Comparison of ENCODE assay signal across 1 cellular context in the genomic region with DNA sequence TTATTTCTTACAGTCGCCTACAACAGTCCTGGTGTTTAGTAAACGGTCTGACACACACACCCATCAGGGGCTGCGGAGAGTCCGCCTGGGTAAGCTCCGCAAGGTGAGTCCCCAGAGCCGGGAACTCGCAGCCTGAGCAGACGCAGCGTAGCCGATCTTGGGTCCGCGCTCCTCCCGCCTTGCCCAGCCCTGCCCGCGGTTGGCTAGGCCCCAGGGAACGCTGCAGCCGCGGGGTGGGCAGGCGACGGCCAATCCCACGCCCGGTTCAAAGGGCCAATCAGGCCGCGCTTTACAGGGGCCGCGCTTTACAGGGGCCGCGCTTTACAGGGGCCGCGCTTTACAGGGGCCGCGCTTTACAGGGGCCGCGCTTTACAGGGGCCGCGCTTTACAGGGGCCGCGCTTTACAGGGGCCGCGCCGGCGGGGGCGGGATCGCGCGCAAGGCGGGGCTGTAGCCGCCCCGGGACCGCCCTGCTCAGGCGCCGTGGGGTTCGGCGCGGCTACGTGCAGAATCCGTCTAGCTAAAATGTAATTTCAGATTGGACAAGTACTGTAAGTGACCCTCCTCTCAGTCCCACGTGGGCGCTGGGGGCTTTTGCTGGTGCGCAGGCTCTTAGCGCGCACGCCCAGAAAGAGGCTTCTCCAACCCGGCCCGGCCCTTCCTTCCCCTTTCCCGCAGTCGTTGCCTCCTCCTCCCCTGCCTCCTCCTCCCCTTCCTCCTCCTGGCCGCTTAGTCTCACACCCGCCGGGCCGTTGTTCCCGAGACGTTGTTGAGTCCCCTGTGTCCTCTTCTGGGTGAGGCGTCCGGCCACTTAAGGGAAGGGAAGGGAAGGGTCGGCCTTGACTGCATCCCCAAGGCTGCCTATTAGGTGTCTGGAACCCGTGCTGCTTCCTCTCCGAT.
TF ChIP-seq lines count a peak whose summit lies in the region.

A gene with protein sequence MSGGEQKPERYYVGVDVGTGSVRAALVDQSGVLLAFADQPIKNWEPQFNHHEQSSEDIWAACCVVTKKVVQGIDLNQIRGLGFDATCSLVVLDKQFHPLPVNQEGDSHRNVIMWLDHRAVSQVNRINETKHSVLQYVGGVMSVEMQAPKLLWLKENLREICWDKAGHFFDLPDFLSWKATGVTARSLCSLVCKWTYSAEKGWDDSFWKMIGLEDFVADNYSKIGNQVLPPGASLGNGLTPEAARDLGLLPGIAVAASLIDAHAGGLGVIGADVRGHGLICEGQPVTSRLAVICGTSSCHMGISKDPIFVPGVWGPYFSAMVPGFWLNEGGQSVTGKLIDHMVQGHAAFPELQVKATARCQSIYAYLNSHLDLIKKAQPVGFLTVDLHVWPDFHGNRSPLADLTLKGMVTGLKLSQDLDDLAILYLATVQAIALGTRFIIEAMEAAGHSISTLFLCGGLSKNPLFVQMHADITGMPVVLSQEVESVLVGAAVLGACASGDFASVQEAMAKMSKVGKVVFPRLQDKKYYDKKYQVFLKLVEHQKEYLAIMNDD (plus strand): TSS at position 737 of the 899 bp plus-strand sequence. CDS start 24,456 bp downstream, outside the sequence.

TF ChIP-seq in GM12878, 131 proteins besides CTCF, POLR2A, EP300 and RAD21 (continued from another document and continues in another):
- TF ChIP-seq, protein P1, sequence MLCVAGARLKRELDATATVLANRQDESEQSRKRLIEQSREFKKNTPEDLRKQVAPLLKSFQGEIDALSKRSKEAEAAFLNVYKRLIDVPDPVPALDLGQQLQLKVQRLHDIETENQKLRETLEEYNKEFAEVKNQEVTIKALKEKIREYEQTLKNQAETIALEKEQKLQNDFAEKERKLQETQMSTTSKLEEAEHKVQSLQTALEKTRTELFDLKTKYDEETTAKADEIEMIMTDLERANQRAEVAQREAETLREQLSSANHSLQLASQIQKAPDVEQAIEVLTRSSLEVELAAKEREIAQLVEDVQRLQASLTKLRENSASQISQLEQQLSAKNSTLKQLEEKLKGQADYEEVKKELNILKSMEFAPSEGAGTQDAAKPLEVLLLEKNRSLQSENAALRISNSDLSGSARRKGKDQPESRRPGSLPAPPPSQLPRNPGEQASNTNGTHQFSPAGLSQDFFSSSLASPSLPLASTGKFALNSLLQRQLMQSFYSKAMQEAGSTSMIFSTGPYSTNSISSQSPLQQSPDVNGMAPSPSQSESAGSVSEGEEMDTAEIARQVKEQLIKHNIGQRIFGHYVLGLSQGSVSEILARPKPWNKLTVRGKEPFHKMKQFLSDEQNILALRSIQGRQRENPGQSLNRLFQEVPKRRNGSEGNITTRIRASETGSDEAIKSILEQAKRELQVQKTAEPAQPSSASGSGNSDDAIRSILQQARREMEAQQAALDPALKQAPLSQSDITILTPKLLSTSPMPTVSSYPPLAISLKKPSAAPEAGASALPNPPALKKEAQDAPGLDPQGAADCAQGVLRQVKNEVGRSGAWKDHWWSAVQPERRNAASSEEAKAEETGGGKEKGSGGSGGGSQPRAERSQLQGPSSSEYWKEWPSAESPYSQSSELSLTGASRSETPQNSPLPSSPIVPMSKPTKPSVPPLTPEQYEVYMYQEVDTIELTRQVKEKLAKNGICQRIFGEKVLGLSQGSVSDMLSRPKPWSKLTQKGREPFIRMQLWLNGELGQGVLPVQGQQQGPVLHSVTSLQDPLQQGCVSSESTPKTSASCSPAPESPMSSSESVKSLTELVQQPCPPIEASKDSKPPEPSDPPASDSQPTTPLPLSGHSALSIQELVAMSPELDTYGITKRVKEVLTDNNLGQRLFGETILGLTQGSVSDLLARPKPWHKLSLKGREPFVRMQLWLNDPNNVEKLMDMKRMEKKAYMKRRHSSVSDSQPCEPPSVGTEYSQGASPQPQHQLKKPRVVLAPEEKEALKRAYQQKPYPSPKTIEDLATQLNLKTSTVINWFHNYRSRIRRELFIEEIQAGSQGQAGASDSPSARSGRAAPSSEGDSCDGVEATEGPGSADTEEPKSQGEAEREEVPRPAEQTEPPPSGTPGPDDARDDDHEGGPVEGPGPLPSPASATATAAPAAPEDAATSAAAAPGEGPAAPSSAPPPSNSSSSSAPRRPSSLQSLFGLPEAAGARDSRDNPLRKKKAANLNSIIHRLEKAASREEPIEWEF (IDR thresholded peaks at IDR 0.05; ENCODE audit: insufficient replicate concordance, low read depth, low read length): no peak
- no peak for TF ChIP-seq TARDBP (IDR thresholded peaks at IDR 0.05; ENCODE audit: borderline replicate concordance)
- no peak for TF ChIP-seq HDAC6 (IDR thresholded peaks at IDR 0.05; ENCODE audit: unreplicated experiment)
- TF ChIP-seq RELA (IDR thresholded peaks at IDR 0.05; ENCODE audit: borderline replicate concordance, partially characterized antibody): peak; percentile 60
- TF ChIP-seq, protein P2, sequence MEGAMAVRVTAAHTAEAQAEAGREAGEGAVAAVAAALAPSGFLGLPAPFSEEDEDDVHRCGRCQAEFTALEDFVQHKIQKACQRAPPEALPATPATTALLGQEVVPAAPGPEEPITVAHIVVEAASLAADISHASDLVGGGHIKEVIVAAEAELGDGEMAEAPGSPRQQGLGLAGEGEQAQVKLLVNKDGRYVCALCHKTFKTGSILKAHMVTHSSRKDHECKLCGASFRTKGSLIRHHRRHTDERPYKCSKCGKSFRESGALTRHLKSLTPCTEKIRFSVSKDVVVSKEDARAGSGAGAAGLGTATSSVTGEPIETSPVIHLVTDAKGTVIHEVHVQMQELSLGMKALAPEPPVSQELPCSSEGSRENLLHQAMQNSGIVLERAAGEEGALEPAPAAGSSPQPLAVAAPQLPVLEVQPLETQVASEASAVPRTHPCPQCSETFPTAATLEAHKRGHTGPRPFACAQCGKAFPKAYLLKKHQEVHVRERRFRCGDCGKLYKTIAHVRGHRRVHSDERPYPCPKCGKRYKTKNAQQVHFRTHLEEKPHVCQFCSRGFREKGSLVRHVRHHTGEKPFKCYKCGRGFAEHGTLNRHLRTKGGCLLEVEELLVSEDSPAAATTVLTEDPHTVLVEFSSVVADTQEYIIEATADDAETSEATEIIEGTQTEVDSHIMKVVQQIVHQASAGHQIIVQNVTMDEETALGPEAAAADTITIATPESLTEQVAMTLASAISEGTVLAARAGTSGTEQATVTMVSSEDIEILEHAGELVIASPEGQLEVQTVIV (IDR thresholded peaks at IDR 0.05; ENCODE audit: borderline replicate concordance, partially characterized antibody): no peak
- TF ChIP-seq CBX5 (IDR thresholded peaks at IDR 0.05; ENCODE audit: low read depth): no peak
- 0 out of 2 replicates have a peak, but pooled peaks have one; percentile 10 for TF ChIP-seq MTA2 (IDR thresholded peaks at IDR 0.05; ENCODE audit: low read depth)
- no peak for TF ChIP-seq ZBED1 (IDR thresholded peaks at IDR 0.05; ENCODE audit: borderline replicate concordance)
- no peak for TF ChIP-seq NFIC (IDR thresholded peaks at IDR 0.05; ENCODE audit: low read depth, low read length)
- TF ChIP-seq, protein P3, sequence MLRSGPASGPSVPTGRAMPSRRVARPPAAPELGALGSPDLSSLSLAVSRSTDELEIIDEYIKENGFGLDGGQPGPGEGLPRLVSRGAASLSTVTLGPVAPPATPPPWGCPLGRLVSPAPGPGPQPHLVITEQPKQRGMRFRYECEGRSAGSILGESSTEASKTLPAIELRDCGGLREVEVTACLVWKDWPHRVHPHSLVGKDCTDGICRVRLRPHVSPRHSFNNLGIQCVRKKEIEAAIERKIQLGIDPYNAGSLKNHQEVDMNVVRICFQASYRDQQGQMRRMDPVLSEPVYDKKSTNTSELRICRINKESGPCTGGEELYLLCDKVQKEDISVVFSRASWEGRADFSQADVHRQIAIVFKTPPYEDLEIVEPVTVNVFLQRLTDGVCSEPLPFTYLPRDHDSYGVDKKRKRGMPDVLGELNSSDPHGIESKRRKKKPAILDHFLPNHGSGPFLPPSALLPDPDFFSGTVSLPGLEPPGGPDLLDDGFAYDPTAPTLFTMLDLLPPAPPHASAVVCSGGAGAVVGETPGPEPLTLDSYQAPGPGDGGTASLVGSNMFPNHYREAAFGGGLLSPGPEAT (IDR thresholded peaks at IDR 0.05; ENCODE audit: low read depth): 0 out of 2 replicates have a peak, but pooled peaks have one; percentile 36
- TF ChIP-seq TAF1 (IDR thresholded peaks at IDR 0.05; ENCODE audit: borderline replicate concordance, low read depth, low read length): peak; percentile 68
- TF ChIP-seq FOXM1 (IDR thresholded peaks at IDR 0.05; ENCODE audit: low read depth, low read length): no peak
- no peak for TF ChIP-seq ZNF622 (IDR thresholded peaks at IDR 0.05)
- TF ChIP-seq KDM1A (IDR thresholded peaks at IDR 0.05; ENCODE audit: borderline replicate concordance): no peak
- TF ChIP-seq ESRRA (IDR thresholded peaks at IDR 0.05; ENCODE audit: low read length): no peak
- no peak for TF ChIP-seq SUZ12 (IDR thresholded peaks at IDR 0.05; ENCODE audit: unreplicated experiment)
- no peak for TF ChIP-seq WRNIP1 (IDR thresholded peaks at IDR 0.05; ENCODE audit: borderline replicate concordance, low read depth, low read length)
- no peak; the same call in 1 of the 2 replicates for TF ChIP-seq BACH1 (IDR thresholded peaks at IDR 0.05; ENCODE audit: borderline replicate concordance)
- no peak for TF ChIP-seq BMI1 (IDR thresholded peaks at IDR 0.05; ENCODE audit: borderline replicate concordance)
- peak; percentile 93 for TF ChIP-seq HDGF (IDR thresholded peaks at IDR 0.05)
- no peak; the same call in 1 of the 2 replicates for TF ChIP-seq ATF7 (IDR thresholded peaks at IDR 0.05; ENCODE audit: low read depth)
- TF ChIP-seq STAT3 (IDR thresholded peaks at IDR 0.05; ENCODE audit: low read depth, low read length): no peak
- TF ChIP-seq BCL11A (IDR thresholded peaks at IDR 0.05; ENCODE audit: low read depth, low read length): no peak
- no peak for TF ChIP-seq LARP7 (IDR thresholded peaks at IDR 0.05)
- TF ChIP-seq CBFB (IDR thresholded peaks at IDR 0.05; ENCODE audit: low read depth): no peak
- TF ChIP-seq FOS (IDR thresholded peaks at IDR 0.05; ENCODE audit: borderline replicate concordance, extremely low read depth, insufficient read length): no peak
- TF ChIP-seq SPI1 (IDR thresholded peaks at IDR 0.05; ENCODE audit: borderline replicate concordance, insufficient read depth, low read depth, low read length): no peak
- no peak for TF ChIP-seq KLF5 (IDR thresholded peaks at IDR 0.05; ENCODE audit: partially characterized antibody)
- TF ChIP-seq, protein P4, sequence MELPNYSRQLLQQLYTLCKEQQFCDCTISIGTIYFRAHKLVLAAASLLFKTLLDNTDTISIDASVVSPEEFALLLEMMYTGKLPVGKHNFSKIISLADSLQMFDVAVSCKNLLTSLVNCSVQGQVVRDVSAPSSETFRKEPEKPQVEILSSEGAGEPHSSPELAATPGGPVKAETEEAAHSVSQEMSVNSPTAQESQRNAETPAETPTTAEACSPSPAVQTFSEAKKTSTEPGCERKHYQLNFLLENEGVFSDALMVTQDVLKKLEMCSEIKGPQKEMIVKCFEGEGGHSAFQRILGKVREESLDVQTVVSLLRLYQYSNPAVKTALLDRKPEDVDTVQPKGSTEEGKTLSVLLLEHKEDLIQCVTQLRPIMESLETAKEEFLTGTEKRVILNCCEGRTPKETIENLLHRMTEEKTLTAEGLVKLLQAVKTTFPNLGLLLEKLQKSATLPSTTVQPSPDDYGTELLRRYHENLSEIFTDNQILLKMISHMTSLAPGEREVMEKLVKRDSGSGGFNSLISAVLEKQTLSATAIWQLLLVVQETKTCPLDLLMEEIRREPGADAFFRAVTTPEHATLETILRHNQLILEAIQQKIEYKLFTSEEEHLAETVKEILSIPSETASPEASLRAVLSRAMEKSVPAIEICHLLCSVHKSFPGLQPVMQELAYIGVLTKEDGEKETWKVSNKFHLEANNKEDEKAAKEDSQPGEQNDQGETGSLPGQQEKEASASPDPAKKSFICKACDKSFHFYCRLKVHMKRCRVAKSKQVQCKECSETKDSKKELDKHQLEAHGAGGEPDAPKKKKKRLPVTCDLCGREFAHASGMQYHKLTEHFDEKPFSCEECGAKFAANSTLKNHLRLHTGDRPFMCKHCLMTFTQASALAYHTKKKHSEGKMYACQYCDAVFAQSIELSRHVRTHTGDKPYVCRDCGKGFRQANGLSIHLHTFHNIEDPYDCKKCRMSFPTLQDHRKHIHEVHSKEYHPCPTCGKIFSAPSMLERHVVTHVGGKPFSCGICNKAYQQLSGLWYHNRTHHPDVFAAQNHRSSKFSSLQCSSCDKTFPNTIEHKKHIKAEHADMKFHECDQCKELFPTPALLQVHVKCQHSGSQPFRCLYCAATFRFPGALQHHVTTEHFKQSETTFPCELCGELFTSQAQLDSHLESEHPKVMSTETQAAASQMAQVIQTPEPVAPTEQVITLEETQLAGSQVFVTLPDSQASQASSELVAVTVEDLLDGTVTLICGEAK (IDR thresholded peaks at IDR 0.05; ENCODE audit: borderline replicate concordance): no peak
- no peak for TF ChIP-seq MEF2A (IDR thresholded peaks at IDR 0.05; ENCODE audit: insufficient read depth, low read depth, low read length)
- TF ChIP-seq CHD4 (IDR thresholded peaks at IDR 0.05): no peak
- TF ChIP-seq, protein P5, sequence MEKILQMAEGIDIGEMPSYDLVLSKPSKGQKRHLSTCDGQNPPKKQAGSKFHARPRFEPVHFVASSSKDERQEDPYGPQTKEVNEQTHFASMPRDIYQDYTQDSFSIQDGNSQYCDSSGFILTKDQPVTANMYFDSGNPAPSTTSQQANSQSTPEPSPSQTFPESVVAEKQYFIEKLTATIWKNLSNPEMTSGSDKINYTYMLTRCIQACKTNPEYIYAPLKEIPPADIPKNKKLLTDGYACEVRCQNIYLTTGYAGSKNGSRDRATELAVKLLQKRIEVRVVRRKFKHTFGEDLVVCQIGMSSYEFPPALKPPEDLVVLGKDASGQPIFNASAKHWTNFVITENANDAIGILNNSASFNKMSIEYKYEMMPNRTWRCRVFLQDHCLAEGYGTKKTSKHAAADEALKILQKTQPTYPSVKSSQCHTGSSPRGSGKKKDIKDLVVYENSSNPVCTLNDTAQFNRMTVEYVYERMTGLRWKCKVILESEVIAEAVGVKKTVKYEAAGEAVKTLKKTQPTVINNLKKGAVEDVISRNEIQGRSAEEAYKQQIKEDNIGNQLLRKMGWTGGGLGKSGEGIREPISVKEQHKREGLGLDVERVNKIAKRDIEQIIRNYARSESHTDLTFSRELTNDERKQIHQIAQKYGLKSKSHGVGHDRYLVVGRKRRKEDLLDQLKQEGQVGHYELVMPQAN (conservative IDR thresholded peaks at IDR 0.05): peak; percentile 40; the same call in 1 of the 2 replicates
- peak; percentile 43; the same call in 1 of the 2 replicates for TF ChIP-seq RUNX3 (IDR thresholded peaks at IDR 0.05; ENCODE audit: low read length)
- TF ChIP-seq, protein P6, sequence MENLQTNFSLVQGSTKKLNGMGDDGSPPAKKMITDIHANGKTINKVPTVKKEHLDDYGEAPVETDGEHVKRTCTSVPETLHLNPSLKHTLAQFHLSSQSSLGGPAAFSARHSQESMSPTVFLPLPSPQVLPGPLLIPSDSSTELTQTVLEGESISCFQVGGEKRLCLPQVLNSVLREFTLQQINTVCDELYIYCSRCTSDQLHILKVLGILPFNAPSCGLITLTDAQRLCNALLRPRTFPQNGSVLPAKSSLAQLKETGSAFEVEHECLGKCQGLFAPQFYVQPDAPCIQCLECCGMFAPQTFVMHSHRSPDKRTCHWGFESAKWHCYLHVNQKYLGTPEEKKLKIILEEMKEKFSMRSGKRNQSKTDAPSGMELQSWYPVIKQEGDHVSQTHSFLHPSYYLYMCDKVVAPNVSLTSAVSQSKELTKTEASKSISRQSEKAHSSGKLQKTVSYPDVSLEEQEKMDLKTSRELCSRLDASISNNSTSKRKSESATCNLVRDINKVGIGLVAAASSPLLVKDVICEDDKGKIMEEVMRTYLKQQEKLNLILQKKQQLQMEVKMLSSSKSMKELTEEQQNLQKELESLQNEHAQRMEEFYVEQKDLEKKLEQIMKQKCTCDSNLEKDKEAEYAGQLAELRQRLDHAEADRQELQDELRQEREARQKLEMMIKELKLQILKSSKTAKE (IDR thresholded peaks at IDR 0.05; ENCODE audit: low read depth, poor library complexity, severe bottlenecking): peak; percentile 37
